Comparison of ENCODE assay signal across 12 cellular contexts in the genomic region with DNA sequence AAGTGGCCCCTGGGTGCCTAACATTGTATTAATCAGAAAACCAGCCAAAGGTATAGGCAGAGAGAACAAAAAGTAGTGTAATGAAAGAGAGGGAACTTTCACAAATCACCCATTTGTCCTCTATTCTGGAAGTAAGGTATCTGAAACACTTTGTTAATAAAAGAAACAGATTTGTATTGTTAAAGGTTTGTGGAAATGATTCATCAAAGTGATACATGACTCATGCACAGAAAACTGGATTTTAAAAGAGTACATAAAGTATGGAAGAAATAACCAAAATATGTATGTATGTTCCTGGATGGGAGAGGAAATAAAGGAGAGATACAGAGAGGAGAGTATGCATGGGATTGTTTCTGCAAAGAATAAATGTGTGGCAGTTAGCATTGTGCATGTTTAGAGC.
"Had no signal": no experiment of that assay in that cellular context is flagged by ENCODE, and none has a peak within 500 bp of the region (broad histone marks: within the 10 kb centered on the region; RNA-seq: fewer than 3 reads in every experiment).

No MANE protein-coding gene starts in this region.

- H3K4me1 Mint-ChIP-seq: naive thymus-derived CD4-positive, alpha-beta T cell; stimulated activated naive B cell treated with anti-CD40 and anti-IgM and Interleukin-4, amounts not matched to agents 10 μg/mL and 1 μg/mL and 100 μg/mL, for 72 hours had no signal

- DNase-seq: activated naive CD4-positive, alpha-beta T cell treated with anti-CD3 and anti-CD28 coated beads, Interleukin-2, amount 50 U/mL, for 16 hours; activated T-cell treated with anti-CD3 and anti-CD28 coated beads, Interleukin-2, amount 50 U/mL, for 1 hour; amniotic stem cell; hypothalamus; left colon; naive thymus-derived CD4-positive, alpha-beta T cell; right cardiac atrium; stimulated activated naive B cell treated with anti-CD40 and anti-IgM and Interleukin-4, amounts not matched to agents 10 μg/mL and 1 μg/mL and 100 μg/mL, for 72 hours had no signal

- H3K9me3 ChIP-seq: neutrophil, tibial nerve had no signal

- ATAC-seq: activated CD4-positive, CD25-positive, alpha-beta regulatory T cell treated with anti-CD3 and anti-CD28 coated beads, Interleukin-2, amount 50 U/mL, for 24 hours; left colon; naive thymus-derived CD4-positive, alpha-beta T cell; right cardiac atrium; stimulated activated naive B cell treated with anti-CD40 and anti-IgM and Interleukin-4, amounts not matched to agents 10 μg/mL and 1 μg/mL and 100 μg/mL, for 72 hours had no signal

- H3K36me3 Mint-ChIP-seq: naive thymus-derived CD4-positive, alpha-beta T cell; stimulated activated naive B cell treated with anti-CD40 and anti-IgM and Interleukin-4, amounts not matched to agents 10 μg/mL and 1 μg/mL and 100 μg/mL, for 72 hours had no signal

- H3K27ac ChIP-seq: neutrophil, tibial nerve had no signal

- H3K4me3 Mint-ChIP-seq: naive thymus-derived CD4-positive, alpha-beta T cell; stimulated activated naive B cell treated with anti-CD40 and anti-IgM and Interleukin-4, amounts not matched to agents 10 μg/mL and 1 μg/mL and 100 μg/mL, for 72 hours had no signal

- H3K9me3 Mint-ChIP-seq: naive thymus-derived CD4-positive, alpha-beta T cell; stimulated activated naive B cell treated with anti-CD40 and anti-IgM and Interleukin-4, amounts not matched to agents 10 μg/mL and 1 μg/mL and 100 μg/mL, for 72 hours had no signal

- H3K36me3 ChIP-seq: neutrophil, tibial nerve had no signal

- H3K27me3 ChIP-seq: neutrophil, tibial nerve had no signal

- H3K27ac Mint-ChIP-seq: naive thymus-derived CD4-positive, alpha-beta T cell; stimulated activated naive B cell treated with anti-CD40 and anti-IgM and Interleukin-4, amounts not matched to agents 10 μg/mL and 1 μg/mL and 100 μg/mL, for 72 hours had no signal

- H3K4me3 ChIP-seq: lung, tibial nerve had no signal
